Comparison of ENCODE assay signal across 15 cellular contexts in genomic region chr1:10113501-10113900, GRCh38.
"Had no signal": no experiment of that assay in that cellular context is flagged by ENCODE, and none has a peak within 500 bp of the region (broad histone marks: within the 10 kb centered on the region; RNA-seq: fewer than 3 reads in every experiment).

No MANE protein-coding gene starts in this region.

- H3K4me3 ChIP-seq: breast epithelium, suprapubic skin, upper lobe of left lung had no signal

- H3K27ac Mint-ChIP-seq: activated CD8-positive, alpha-beta T cell treated with anti-CD3 and anti-CD28 coated beads, Interleukin-2, amount 10 ng/mL, durations not matched to agents 7 days and 5 days; activated naive CD8-positive, alpha-beta T cell treated with anti-CD3 and anti-CD28 coated beads for 36 hours; nephron; T-helper 1 cell treated with Interleukin-12 subunit alpha and Interleukin-12 subunit beta and Interleukin-4 antibody, amounts not matched to agents 30 μg/mL and 1 μg/mL, for 36 hours had no signal

- H3K9me3 Mint-ChIP-seq: activated naive CD8-positive, alpha-beta T cell treated with anti-CD3 and anti-CD28 coated beads for 36 hours; activated T-cell treated with anti-CD3 and anti-CD28 coated beads, Interleukin-2, amount 50 U/mL, for 72 hours; nephron; T-helper 1 cell treated with Interleukin-12 subunit alpha and Interleukin-12 subunit beta and Interleukin-4 antibody, amounts not matched to agents 30 μg/mL and 1 μg/mL, for 36 hours had no signal

- H3K9ac ChIP-seq: parathyroid adenoma, SK-N-SH had no signal

- H3K4me1 Mint-ChIP-seq: activated naive CD8-positive, alpha-beta T cell treated with anti-CD3 and anti-CD28 coated beads for 36 hours had no signal

- H3K27me3 Mint-ChIP-seq: activated naive CD8-positive, alpha-beta T cell treated with anti-CD3 and anti-CD28 coated beads for 36 hours had no signal

- DNase-seq: activated CD4-positive, alpha-beta T cell treated with anti-CD3 and anti-CD28 coated beads for 48 hours; activated CD8-positive, alpha-beta memory T cell treated with anti-CD3 and anti-CD28 coated beads, Interleukin-2, amount 50 U/mL, for 48 hours; activated CD8-positive, alpha-beta T cell treated with anti-CD3 and anti-CD28 coated beads, Interleukin-2, amount 10 ng/mL, durations not matched to agents 7 days and 5 days; activated gamma-delta T cell treated with Interleukin-2 at 50 U/mL for 16 hours; activated naive CD8-positive, alpha-beta T cell treated with anti-CD3 and anti-CD28 coated beads for 36 hours; activated T-cell treated with anti-CD3 and anti-CD28 coated beads, Interleukin-2, amount 50 U/mL, for 72 hours; SK-N-SH; stimulated activated CD4-positive, alpha-beta T cell treated with anti-CD3 and anti-CD28 coated beads, Interleukin-2, amount 100 ng/mL, for 48 hours; stimulated activated naive CD4-positive, alpha-beta T cell had no signal

- H3K36me3 ChIP-seq: breast epithelium had no signal

- H3K4me2 ChIP-seq: SK-N-SH had no signal

- H3K4me3 Mint-ChIP-seq: activated CD8-positive, alpha-beta T cell treated with anti-CD3 and anti-CD28 coated beads, Interleukin-2, amount 10 ng/mL, durations not matched to agents 7 days and 5 days; activated naive CD8-positive, alpha-beta T cell treated with anti-CD3 and anti-CD28 coated beads for 36 hours; activated T-cell treated with anti-CD3 and anti-CD28 coated beads, Interleukin-2, amount 50 U/mL, for 72 hours; nephron; T-helper 1 cell treated with Interleukin-12 subunit alpha and Interleukin-12 subunit beta and Interleukin-4 antibody, amounts not matched to agents 30 μg/mL and 1 μg/mL, for 36 hours had no signal

- H2AFZ ChIP-seq: parathyroid adenoma had no signal

- H3K27ac ChIP-seq: breast epithelium, parathyroid adenoma, suprapubic skin, upper lobe of left lung had no signal

- H3K27me3 ChIP-seq: breast epithelium, suprapubic skin, upper lobe of left lung had no signal

- ATAC-seq: activated CD8-positive, alpha-beta T cell treated with anti-CD3 and anti-CD28 coated beads, Interleukin-2, amount 10 ng/mL, durations not matched to agents 7 days and 5 days; activated T-cell treated with anti-CD3 and anti-CD28 coated beads, Interleukin-2, amount 50 U/mL, for 72 hours had no signal

- H3K4me1 ChIP-seq: breast epithelium had no signal

- H3K9me3 ChIP-seq: breast epithelium, SK-N-SH, suprapubic skin, upper lobe of left lung had no signal
